1 cellular context compared by ENCODE assay signal in genomic region chr15:44692659-44693058, GRCh38.
TF ChIP-seq lines count a peak whose summit lies in the region.

No MANE protein-coding gene starts in this region.

TF ChIP-seq in GM23338, 12 proteins besides CTCF, POLR2A, EP300 and RAD21 (continued from another document):
- TF ChIP-seq ETS1 (IDR thresholded peaks at IDR 0.05) (no peak), STAT1 (IDR thresholded peaks at IDR 0.05; ENCODE audit: unreplicated experiment) (no peak), EZH2 (IDR thresholded peaks at IDR 0.05; ENCODE audit: low read depth, unreplicated experiment) (no peak), NANOG (IDR thresholded peaks at IDR 0.05; ENCODE audit: borderline replicate concordance) (no peak), JUNB (IDR thresholded peaks at IDR 0.05; ENCODE audit: unreplicated experiment) (no peak), ZNF462 (CRISPR knock-in tag; IDR thresholded peaks at IDR 0.05) (no peak)
